Comparison of ENCODE assay signal across 15 cellular contexts in genomic region chr12:124438415-124439056, GRCh38.
DNase-seq lines count a peak whose midpoint lies in the region; ATAC-seq, FAIRE-seq and TF ChIP-seq lines count a peak whose summit lies in the region.
"Had no signal": no experiment of that assay in that cellular context is flagged by ENCODE, and none has a peak within 500 bp of the region (broad histone marks: within the 10 kb centered on the region; RNA-seq: fewer than 3 reads in every experiment).

No MANE protein-coding gene starts in this region.

- WGBS in right cardiac atrium: 76% methylated on average over 8 of the region's 8 CpGs
- WGBS in K562 (ENCODE audit: insufficient coverage, low coverage, missing lambda C conversion rate): 88% methylated on average over 2 of the region's 8 CpGs
- 78 to 84% methylated on average over 7 to 8 of the region's 8 CpGs for WGBS in pancreas, 2 donors

- TF ChIP-seq RAD21 in K562 (CRISPR knock-in tag; conservative IDR thresholded peaks at IDR 0.05 in 1 of 2, IDR thresholded peaks at IDR 0.05 in 1 of 2): no peak

- no peak overlapping the region for H3K4me2 ChIP-seq in K562 (ENCODE audit: insufficient read depth, low read length)
- H3K4me2 ChIP-seq: hepatocyte had no signal

- POLR2A ChIA-PET in K562 (lab: Yijun Ruan, JAX): interaction anchor here (0.6 kb wide), 1 partner anchor 213 kb away, joined by 3 read pairs; no protein-coding TSS in a partner anchor

- no peaks in the 10 kb centered on the region; the same call in 1 of the 2 replicates for H4K20me1 ChIP-seq in K562 (replicated peaks; ENCODE audit: control insufficient read depth, insufficient read depth, low read length)

- H2AFZ ChIP-seq in K562 (ENCODE audit: low read depth, low read length): no peak overlapping the region
- H2AFZ ChIP-seq: hepatocyte had no signal

- H3K79me2 ChIP-seq in K562 (ENCODE audit: control insufficient read depth, insufficient read depth, low read length): no peaks in the 10 kb centered on the region
- H3K79me2 ChIP-seq: hepatocyte had no signal

- BruUV-seq in K562 (replicated peaks; lab: Mats Ljungman, UMichigan): no TSS peak

- H3K4me1 ChIP-seq in right cardiac atrium (ENCODE audit: control insufficient read depth, insufficient read depth, low read length): peaks cover 14% of the 10 kb centered on the region
- peaks cover 0 to 16% of the 10 kb centered on the region in 2 experiments; a peak in 2 of 5 replicates for H3K4me1 ChIP-seq in K562 (replicated peaks in 1 of 2; ENCODE audit: control insufficient read depth in 2 of 2, insufficient read depth in 2 of 2, low read length in 2 of 2)
- no peaks in the 10 kb centered on the region for H3K4me1 ChIP-seq in pancreas

- FAIRE-seq in K562 (lab: Jason Lieb, UNC) (no peak), pancreas (lab: Jason Lieb, UNC) (peak; percentile 53), urothelium cell line (lab: Jason Lieb, UNC) (no peak)

- CTCF ChIA-PET in K562 (lab: Yijun Ruan, JAX; ENCODE audit: low intra/inter-chr PET ratio): no interaction called here

- ATAC-seq in right cardiac atrium (no peak), K562 (peak; percentile 35; the same call in 2 of the 3 replicates), pancreas (no peak), GM18520 (IDR thresholded peaks at IDR 0.05; ENCODE audit: unreplicated experiment) (no peak)
- ATAC-seq: esophagus mucosa, left lobe of liver had no signal

- H3K9ac ChIP-seq in K562 (ENCODE audit: insufficient read depth in 1 of 2, low read depth in 2 of 2, low read length in 2 of 2): no peak overlapping the region

- TF ChIP-seq CTCF in K562 (IDR thresholded peaks at IDR 0.05 in 2 of 3, conservative IDR thresholded peaks at IDR 0.05 in 1 of 3; ENCODE audit: insufficient read depth in 2 of 3, low read depth in 1 of 3, low read length in 3 of 3): no peak
- no peak for TF ChIP-seq CTCF in pancreas (IDR thresholded peaks at IDR 0.05)

- intact Hi-C loops in right cardiac atrium (cut with DNase I): loop anchor here in 1 of 4 donors (10.0 kb wide), 1 partner anchor 326 kb away; no protein-coding TSS in a partner anchor
- intact Hi-C loops in cardiac septum (cut with DNase I): no loop called here
- intact Hi-C loops in K562 (cut with micrococcal nuclease): no loop called here
- intact Hi-C loops in pancreas (cut with DNase I): no loop called here

- no peaks in the 10 kb centered on the region for H3K9me3 ChIP-seq in right cardiac atrium (ENCODE audit: control insufficient read depth, low read length)
- no peaks in the 10 kb centered on the region for H3K9me3 ChIP-seq in K562 (replicated peaks; ENCODE audit: control insufficient read depth, insufficient read depth, low read depth, low read length)
- no peaks in the 10 kb centered on the region for H3K9me3 ChIP-seq in pancreas

- peak overlapping the region; percentile 8 for H3K27ac ChIP-seq in right cardiac atrium (ENCODE audit: low read length)
- no peak overlapping the region for H3K27ac ChIP-seq in K562 (ENCODE audit: extremely low read depth, low read depth, low read length)
- no peak overlapping the region for H3K27ac ChIP-seq in pancreas
- H3K27ac ChIP-seq: hepatocyte, VCaP had no signal

- TF ChIP-seq EP300 in K562 (IDR thresholded peaks at IDR 0.05; ENCODE audit: low read length): no peak

- no peaks in the 10 kb centered on the region for H3K27me3 ChIP-seq in right cardiac atrium (ENCODE audit: control insufficient read depth, insufficient read depth)
- no peaks in the 10 kb centered on the region for H3K27me3 ChIP-seq in K562 (ENCODE audit: control insufficient read depth in 2 of 2, insufficient read depth in 2 of 2, low read length in 2 of 2)
- H3K27me3 ChIP-seq in pancreas: no peaks in the 10 kb centered on the region
- H3K27me3 ChIP-seq: hepatocyte had no signal

- H3K36me3 ChIP-seq in K562 (ENCODE audit: control insufficient read depth, insufficient read depth, low read length): peaks cover 14% of the 10 kb centered on the region; the same call in 1 of the 3 replicates
- H3K36me3 ChIP-seq in pancreas: peaks cover 0 to 4% (median 0%) of the 10 kb centered on the region in 3 donors

- H3K9me1 ChIP-seq in K562 (ENCODE audit: control insufficient read depth, insufficient read depth, low read length): no peaks in the 10 kb centered on the region

- in situ Hi-C loops in K562 (cut with MboI): no loop called here

- H3K4me3 ChIP-seq in right cardiac atrium (ENCODE audit: low read length) (no peak overlapping the region), K562 (no peak overlapping the region), pancreas (no peak overlapping the region)
- H3K4me3 ChIP-seq: hepatocyte had no signal

- no peak for TF ChIP-seq POLR2A in K562 (conservative IDR thresholded peaks at IDR 0.05)

- peak in 1 of 3 donors; percentile 54 for DNase-seq in right cardiac atrium
- DNase-seq in cardiac septum (ENCODE audit: low spot score): no peak
- DNase-seq in K562 (ENCODE audit: extremely low read depth in 1 of 4, low spot score in 3 of 4): no peak
- DNase-seq in pancreas: no peak
- DNase-seq in urothelium cell line (ENCODE audit: low spot score): peak; percentile 17
- DNase-seq in dermis blood vessel endothelial cell: no peak
- DNase-seq in iPS-NIHi7 (ENCODE audit: extremely low spot score): no peak
- DNase-seq: activated naive CD8-positive, alpha-beta T cell treated with anti-CD3 and anti-CD28 coated beads for 36 hours; NCI-H1694; stimulated activated naive CD4-positive, alpha-beta T cell treated with Interleukin-2 at 50 U/mL for 16 hours had no signal

TF ChIP-seq in K562, 482 proteins besides CTCF, POLR2A, EP300 and RAD21:
- peak; percentile 41; the same call in 1 of the 2 replicates for TF ChIP-seq ADNP (tag; IDR thresholded peaks at IDR 0.05)
- TF ChIP-seq CEBPB (tag; IDR thresholded peaks at IDR 0.05): no peak
- 0 out of 2 replicates have a peak, but pooled peaks have one; percentile 7 for TF ChIP-seq ZBTB9 (CRISPR knock-in tag; IDR thresholded peaks at IDR 0.05)
